Comparison of ENCODE assay signal across 13 cellular contexts in genomic region chr3:183266454-183266853, GRCh38. TPM values are rescaled to one million over a fixed set of nuclear protein-coding genes. Genes with fewer than 3 reads are reported as not detected.
A peak's percentile ranks its signal among the peaks of the same experiment; 100 is the strongest.
DNase-seq lines count a peak whose midpoint lies in the region; TF ChIP-seq lines count a peak whose summit lies in the region.
"Had no signal": no experiment of that assay in that cellular context is flagged by ENCODE, and none has a peak within 500 bp of the region (broad histone marks: within the 10 kb centered on the region; RNA-seq: fewer than 3 reads in every experiment).

No MANE protein-coding gene starts in this region.

- no peak for TF ChIP-seq CTCF in mesothelial cell of epicardium (IDR thresholded peaks at IDR 0.05; ENCODE audit: unreplicated experiment)
- TF ChIP-seq CTCF in suprapubic skin (IDR thresholded peaks at IDR 0.05), result no peak

- no peaks in the 10 kb centered on the region for H3K9me3 Mint-ChIP-seq in activated naive CD4-positive, alpha-beta T cell treated with anti-CD3 and anti-CD28 coated beads, Interleukin-2, amount 50 U/mL, for 24 hours
- peaks cover 4% of the 10 kb centered on the region for H3K9me3 Mint-ChIP-seq in activated T-helper 2 cell treated with anti-CD3 and anti-CD28 coated beads, Interferon-gamma antibody, Interleukin-2, Interleukin-4, amounts not matched to agents 10 μg/mL and 5 μg/mL and 100 μg/mL, durations not matched to agents 14 hours and 24 hours and 36 hours
- no peaks in the 10 kb centered on the region for H3K9me3 Mint-ChIP-seq in mesothelial cell of epicardium
- H3K9me3 Mint-ChIP-seq: activated CD4-positive, alpha-beta T cell treated with anti-CD3 and anti-CD28 coated beads, Interleukin-2, amount 10 ng/mL, durations not matched to agents 24 days and 14 days had no signal

- TF ChIP-seq EP300 in suprapubic skin (IDR thresholded peaks at IDR 0.05), result no peak

- no peaks in the 10 kb centered on the region for H3K36me3 ChIP-seq in suprapubic skin
- H3K36me3 ChIP-seq: cardiac muscle cell had no signal

- peak overlapping the region; percentile 62 for H3K4me3 Mint-ChIP-seq in activated naive CD4-positive, alpha-beta T cell treated with anti-CD3 and anti-CD28 coated beads, Interleukin-2, amount 50 U/mL, for 24 hours
- H3K4me3 Mint-ChIP-seq in activated T-helper 2 cell treated with anti-CD3 and anti-CD28 coated beads, Interferon-gamma antibody, Interleukin-2, Interleukin-4, amounts not matched to agents 10 μg/mL and 5 μg/mL and 100 μg/mL, durations not matched to agents 14 hours and 24 hours and 36 hours (ENCODE audit: low read depth), result peak overlapping the region; percentile 43
- no peak overlapping the region for H3K4me3 Mint-ChIP-seq in mesothelial cell of epicardium
- H3K4me3 Mint-ChIP-seq: activated CD4-positive, alpha-beta T cell treated with anti-CD3 and anti-CD28 coated beads, Interleukin-2, amount 10 ng/mL, durations not matched to agents 24 days and 14 days had no signal

- peak overlapping the region; percentile 72 for H3K27ac ChIP-seq in suprapubic skin
- H3K27ac ChIP-seq: cardiac muscle cell had no signal

- WGBS in suprapubic skin, result 76% methylated on average over 3 of the region's 3 CpGs

- intact Hi-C loops in activated T-helper 2 cell treated with anti-CD3 and anti-CD28 coated beads, Interferon-gamma antibody, Interleukin-2, Interleukin-4, amounts not matched to agents 10 μg/mL and 5 μg/mL and 100 μg/mL, durations not matched to agents 14 hours and 24 hours and 36 hours (cut with micrococcal nuclease), result loop anchor here (1.0 to 5.0 kb wide), 10 partner anchors 13 to 291 kb away; partner anchors contain the start of genes B3GNT5, KLHL6 and LAMP3

- peaks cover 58% of the 10 kb centered on the region for H3K4me1 ChIP-seq in suprapubic skin

- no peak overlapping the region for H3K4me3 ChIP-seq in suprapubic skin
- H3K4me3 ChIP-seq: cardiac muscle cell had no signal

- no peaks in the 10 kb centered on the region for H3K9me3 ChIP-seq in suprapubic skin

- no peaks in the 10 kb centered on the region for H3K27me3 ChIP-seq in suprapubic skin
- H3K27me3 ChIP-seq: cardiac muscle cell had no signal

- H3K4me1 Mint-ChIP-seq in activated naive CD4-positive, alpha-beta T cell treated with anti-CD3 and anti-CD28 coated beads, Interleukin-2, amount 50 U/mL, for 24 hours, result peaks cover 18% of the 10 kb centered on the region
- peaks cover 3% of the 10 kb centered on the region for H3K4me1 Mint-ChIP-seq in activated T-helper 2 cell treated with anti-CD3 and anti-CD28 coated beads, Interferon-gamma antibody, Interleukin-2, Interleukin-4, amounts not matched to agents 10 μg/mL and 5 μg/mL and 100 μg/mL, durations not matched to agents 14 hours and 24 hours and 36 hours (ENCODE audit: low read depth)
- H3K4me1 Mint-ChIP-seq in mesothelial cell of epicardium, result peaks cover 24% of the 10 kb centered on the region

- H3K27me3 Mint-ChIP-seq in activated naive CD4-positive, alpha-beta T cell treated with anti-CD3 and anti-CD28 coated beads, Interleukin-2, amount 50 U/mL, for 24 hours, result no peaks in the 10 kb centered on the region
- H3K27me3 Mint-ChIP-seq in activated T-helper 2 cell treated with anti-CD3 and anti-CD28 coated beads, Interferon-gamma antibody, Interleukin-2, Interleukin-4, amounts not matched to agents 10 μg/mL and 5 μg/mL and 100 μg/mL, durations not matched to agents 14 hours and 24 hours and 36 hours (ENCODE audit: low read depth), result no peaks in the 10 kb centered on the region
- no peaks in the 10 kb centered on the region for H3K27me3 Mint-ChIP-seq in mesothelial cell of epicardium (ENCODE audit: low read depth)
- H3K27me3 Mint-ChIP-seq: activated CD4-positive, alpha-beta T cell treated with anti-CD3 and anti-CD28 coated beads, Interleukin-2, amount 10 ng/mL, durations not matched to agents 24 days and 14 days had no signal

- no peak for TF ChIP-seq POLR2A in suprapubic skin (IDR thresholded peaks at IDR 0.05)

- no peak overlapping the region for H3K27ac Mint-ChIP-seq in activated naive CD4-positive, alpha-beta T cell treated with anti-CD3 and anti-CD28 coated beads, Interleukin-2, amount 50 U/mL, for 24 hours
- H3K27ac Mint-ChIP-seq in activated T-helper 2 cell treated with anti-CD3 and anti-CD28 coated beads, Interferon-gamma antibody, Interleukin-2, Interleukin-4, amounts not matched to agents 10 μg/mL and 5 μg/mL and 100 μg/mL, durations not matched to agents 14 hours and 24 hours and 36 hours, result no peak overlapping the region
- peak overlapping the region; percentile 49 for H3K27ac Mint-ChIP-seq in mesothelial cell of epicardium
- H3K27ac Mint-ChIP-seq: activated CD4-positive, alpha-beta T cell treated with anti-CD3 and anti-CD28 coated beads, Interleukin-2, amount 10 ng/mL, durations not matched to agents 24 days and 14 days had no signal

- H3K36me3 Mint-ChIP-seq in activated naive CD4-positive, alpha-beta T cell treated with anti-CD3 and anti-CD28 coated beads, Interleukin-2, amount 50 U/mL, for 24 hours, result peaks cover 15% of the 10 kb centered on the region
- H3K36me3 Mint-ChIP-seq in activated T-helper 2 cell treated with anti-CD3 and anti-CD28 coated beads, Interferon-gamma antibody, Interleukin-2, Interleukin-4, amounts not matched to agents 10 μg/mL and 5 μg/mL and 100 μg/mL, durations not matched to agents 14 hours and 24 hours and 36 hours (ENCODE audit: low read depth), result peaks cover 48% of the 10 kb centered on the region
- H3K36me3 Mint-ChIP-seq in mesothelial cell of epicardium, result peaks cover 5% of the 10 kb centered on the region

- no peak for DNase-seq in activated naive CD4-positive, alpha-beta T cell (lab: John Stamatoyannopoulos, UW)
- no peak for DNase-seq in activated T-helper 2 cell treated with anti-CD3 and anti-CD28 coated beads, Interferon-gamma antibody, Interleukin-2, Interleukin-4, amounts not matched to agents 10 μg/mL and 5 μg/mL and 100 μg/mL, durations not matched to agents 14 hours and 24 hours and 36 hours (ENCODE audit: low spot score)
- DNase-seq in mesothelial cell of epicardium (ENCODE audit: low spot score in 2 of 2, unreplicated experiment in 2 of 2) (no peak), suprapubic skin (ENCODE audit: low spot score in 2 of 2) (no peak), NCI-H226 (no peak), GM03348 (ENCODE audit: low spot score) (no peak), glomerular visceral epithelial cell (ENCODE audit: extremely low spot score) (no peak)
- DNase-seq: activated gamma-delta T cell; GF-D8; stimulated activated naive CD4-positive, alpha-beta T cell had no signal

RNA-seq across cellular contexts. Expression of gene B3GNT5, which starts 13.4 kb away (rescaled TPM):
- total RNA-seq in activated T-helper 2 cell treated with anti-CD3 and anti-CD28 coated beads, Interferon-gamma antibody, Interleukin-2, Interleukin-4, amounts not matched to agents 10 μg/mL and 5 μg/mL and 100 μg/mL, durations not matched to agents 14 hours and 24 hours and 36 hours, result 41.0 and 41.7 TPM in 2 replicates
- total RNA-seq in mesothelial cell of epicardium (28.8 to 29.1 TPM (median 29.1 TPM) in 3 replicates), suprapubic skin (10 to 100 TPM; 14.6 to 30.8 (median 27.5) TPM)
